ENCODE assay signal across 9 cellular contexts in the genomic region with DNA sequence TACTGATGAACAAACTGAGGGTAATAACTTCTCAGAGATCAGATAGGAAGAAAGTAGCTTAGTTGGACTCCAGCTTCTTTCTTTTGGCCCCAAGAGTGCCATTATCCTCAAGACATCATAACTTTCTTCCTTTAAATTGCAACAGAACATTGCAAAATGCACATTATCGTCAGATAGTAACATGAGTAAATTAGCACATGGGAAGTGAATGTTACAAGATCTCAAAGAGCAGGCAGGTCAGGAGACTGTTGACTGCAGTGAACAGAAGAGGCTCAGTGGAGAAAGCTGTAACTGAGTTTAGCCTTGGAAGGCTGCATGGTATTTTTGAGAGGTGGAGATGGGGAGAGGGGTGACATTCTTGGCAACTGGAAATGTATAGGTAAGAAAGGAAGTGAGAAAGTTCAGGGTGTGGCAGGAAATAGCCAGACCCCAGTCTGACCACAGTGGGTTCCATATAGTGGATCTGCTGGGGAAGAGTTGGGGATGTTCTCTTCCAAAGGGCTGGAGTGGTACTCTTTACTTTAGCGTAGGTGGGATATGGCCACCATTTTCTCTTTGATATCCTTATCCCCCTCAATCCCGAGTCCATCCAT.
DNase-seq lines count a peak whose midpoint lies in the region; ATAC-seq and TF ChIP-seq lines count a peak whose summit lies in the region.
"Had no signal": no experiment of that assay in that cellular context is flagged by ENCODE, and none has a peak within 500 bp of the region (broad histone marks: within the 10 kb centered on the region; RNA-seq: fewer than 3 reads in every experiment).

No MANE protein-coding gene starts in this region.

- no peaks in the 10 kb centered on the region for H3K36me3 ChIP-seq in OCI-LY7 (ENCODE audit: insufficient read depth, low read length)

- H3K27ac ChIP-seq in OCI-LY7 (ENCODE audit: low read depth, low read length, poor library complexity, severe bottlenecking): peak overlapping the region; percentile 21
- H3K27ac ChIP-seq: foreskin keratinocyte had no signal

- peak overlapping the region; percentile 55 for H3K4me2 ChIP-seq in OCI-LY7 (ENCODE audit: low read length)

- CTCF ChIA-PET in OCI-LY7 (lab: Charles Lee; ENCODE audit: unreplicated experiment): no interaction called here

- peaks cover 32% of the 10 kb centered on the region for H3K4me1 Mint-ChIP-seq in chondrocyte (ENCODE audit: low read depth)

- peak overlapping the region; percentile 88 for H3K27ac Mint-ChIP-seq in chondrocyte (ENCODE audit: unreplicated experiment)

- TF ChIP-seq POLR2A in erythroblast (IDR thresholded peaks at IDR 0.05; ENCODE audit: low read length): no peak

- no peaks in the 10 kb centered on the region for H3K9me3 Mint-ChIP-seq in chondrocyte (ENCODE audit: low read depth)

- no peaks in the 10 kb centered on the region for H3K9me3 ChIP-seq in OCI-LY7 (ENCODE audit: low read length)

- no peaks in the 10 kb centered on the region for H3K27me3 Mint-ChIP-seq in chondrocyte (ENCODE audit: low read depth)

- no peaks in the 10 kb centered on the region for H4K20me1 ChIP-seq in OCI-LY7 (ENCODE audit: insufficient read depth, low read length)

- H3K36me3 Mint-ChIP-seq in chondrocyte (ENCODE audit: low read depth): no peaks in the 10 kb centered on the region

- peaks cover 66% of the 10 kb centered on the region for H3K4me1 ChIP-seq in OCI-LY7 (ENCODE audit: insufficient read depth, low read length, poor library complexity, severe bottlenecking)

- BruUV-seq in OCI-LY7 (replicated peaks; lab: Mats Ljungman, UMichigan): no TSS peak

- TF ChIP-seq CTCF in OCI-LY7 (conservative IDR thresholded peaks at IDR 0.05; ENCODE audit: low read length): no peak
- TF ChIP-seq CTCF in chondrocyte (IDR thresholded peaks at IDR 0.05): no peak

- no peak overlapping the region for H3K4me3 Mint-ChIP-seq in chondrocyte (ENCODE audit: unreplicated experiment)

- no peaks in the 10 kb centered on the region for H3K9me2 ChIP-seq in OCI-LY7 (ENCODE audit: insufficient read depth, low read length)

- POLR2A ChIA-PET in OCI-LY7 (lab: Charles Lee): no interaction called here

- no peak for DNase-seq in OCI-LY7 (ENCODE audit: low spot score)
- DNase-seq in chondrocyte (ENCODE audit: low spot score): no peak
- DNase-seq in skeletal muscle cell (ENCODE audit: low read depth): peak; percentile 76
- no peak for DNase-seq in COLO668 (lab: John Stamatoyannopoulos, UW; ENCODE audit: unreplicated experiment)
- DNase-seq in erythroblast (lab: John Stamatoyannopoulos, UW): no peak

- peak; percentile 1 for ATAC-seq in GM18867 (IDR thresholded peaks at IDR 0.05; ENCODE audit: unreplicated experiment)
- no peak for ATAC-seq in GM19023 (IDR thresholded peaks at IDR 0.05; ENCODE audit: unreplicated experiment)
- no peak for ATAC-seq in activated CD4-positive, CD25-positive, alpha-beta regulatory T cell treated with anti-CD3 and anti-CD28 coated beads, Interleukin-2, amount 50 U/mL, for 24 hours

- intact Hi-C loops in OCI-LY7 (cut with micrococcal nuclease; ENCODE audit: unreplicated experiment): no loop called here

- H3K4me3 ChIP-seq in OCI-LY7 (ENCODE audit: low read depth, low read length, poor library complexity, severe bottlenecking) (peak overlapping the region; percentile 2), skeletal muscle cell (ENCODE audit: low read depth, low read length) (no peak overlapping the region)

- no peaks in the 10 kb centered on the region for H3K79me2 ChIP-seq in OCI-LY7 (ENCODE audit: insufficient read depth, low read depth, low read length)

- H2AFZ ChIP-seq in OCI-LY7 (ENCODE audit: low read length): peak overlapping the region; percentile 66
